Comparison of ENCODE assay signal across 9 cellular contexts in genomic region chr10:103969436-103969835, GRCh38. TPM values are rescaled to one million over a fixed set of nuclear protein-coding genes. Genes with fewer than 3 reads are reported as not detected.
A peak's percentile ranks its signal among the peaks of the same experiment; 100 is the strongest.
DNase-seq lines count a peak whose midpoint lies in the region; ATAC-seq and TF ChIP-seq lines count a peak whose summit lies in the region.
"Had no signal": no experiment of that assay in that cellular context is flagged by ENCODE, and none has a peak within 500 bp of the region (broad histone marks: within the 10 kb centered on the region; RNA-seq: fewer than 3 reads in every experiment).

No MANE protein-coding gene starts in this region.

- no peaks in the 10 kb centered on the region for H4K20me1 ChIP-seq in mammary epithelial cell (ENCODE audit: insufficient read depth, low read length)

- in situ Hi-C loops in mammary epithelial cell (cut with MboI; ENCODE audit: low sequenced_read_pairs in 2 of 2), result loop anchor here (5.0 to 10.0 kb wide), 2 partner anchors 55 to 77 kb away; partner anchors contain the start of gene STN1 (in 1 of the 2)

- peak overlapping the region; percentile 72 for H3K27ac ChIP-seq in mammary epithelial cell (ENCODE audit: insufficient read depth, low read depth, low read length)

- peak overlapping the region; percentile 91 for H3K4me2 ChIP-seq in mammary epithelial cell (ENCODE audit: insufficient read depth, low read depth, low read length)

- H3K79me2 ChIP-seq in mammary epithelial cell (ENCODE audit: insufficient read depth, low read length), result peaks cover 83% of the 10 kb centered on the region

- H3K4me3 ChIP-seq in AG04449 (ENCODE audit: low read depth, low read length) (peak overlapping the region; percentile 23), mammary epithelial cell (replicated peaks in 1 of 3; ENCODE audit: insufficient read depth in 1 of 3, low read depth in 2 of 3, low read length in 3 of 3) (peak overlapping the region; percentile 69 to 99 (median 97)), mucosa of stomach (ENCODE audit: low read length) (peak overlapping the region; percentile 66)

- H3K36me3 ChIP-seq in mammary epithelial cell (ENCODE audit: insufficient read depth, low read length), result no peaks in the 10 kb centered on the region
- H3K36me3 ChIP-seq in mucosa of stomach (ENCODE audit: control insufficient read depth, insufficient read depth, low read length), result no peaks in the 10 kb centered on the region

- TF ChIP-seq CTCF in AG04449 (IDR thresholded peaks at IDR 0.05; ENCODE audit: insufficient read depth, low read length, missing control alignments) (no peak), mammary epithelial cell (conservative IDR thresholded peaks at IDR 0.05 in 1 of 2, IDR thresholded peaks at IDR 0.05 in 1 of 2; ENCODE audit: extremely low read depth in 1 of 2, insufficient read depth in 1 of 2, low read depth in 1 of 2, low read length in 2 of 2) (no peak)

- WGBS in mammary epithelial cell (ENCODE audit: low coverage, missing lambda C conversion rate), result 1% methylated on average over 4 of the region's 4 CpGs

- dilution Hi-C loops in mammary epithelial cell (cut with HindIII; ENCODE audit: low sequenced_read_pairs), result no loop called here

- H3K9ac ChIP-seq in mammary epithelial cell (ENCODE audit: insufficient read depth, low read length), result peak overlapping the region; percentile 72
- H3K9ac ChIP-seq in mucosa of stomach (ENCODE audit: low read length), result peak overlapping the region; percentile 99

- POLR2A ChIA-PET in AG04449 (lab: Yijun Ruan, JAX), result no interaction called here

- CTCF ChIA-PET in AG04449 (lab: Yijun Ruan, JAX) (interaction anchor here (0.6 to 2.1 kb wide), 2 partner anchors 9 to 146 kb away, joined by 3 to 5 read pairs; no protein-coding TSS in a partner anchor), mammary epithelial cell (lab: Charles Lee; ENCODE audit: low non-redundant PET) (no interaction called here)

- H3K27me3 ChIP-seq in mammary epithelial cell (ENCODE audit: insufficient read depth, low read length), result no peaks in the 10 kb centered on the region
- H3K27me3 ChIP-seq in mucosa of stomach (ENCODE audit: control insufficient read depth, insufficient read depth, low read length), result no peaks in the 10 kb centered on the region

- no peaks in the 10 kb centered on the region for H3K9me3 ChIP-seq in mammary epithelial cell (replicated peaks; ENCODE audit: insufficient read depth, low read length)
- no peaks in the 10 kb centered on the region for H3K9me3 ChIP-seq in mucosa of stomach (ENCODE audit: control insufficient read depth, low read length)

- H2AFZ ChIP-seq in mammary epithelial cell (ENCODE audit: low read depth, low read length), result no peak overlapping the region

- no peak for DNase-seq in AG04449 (ENCODE audit: low read depth, low spot score)
- DNase-seq in HT-29 (ENCODE audit: low spot score), result peak; percentile 34
- DNase-seq in mammary epithelial cell, result peak; percentile 14
- DNase-seq in NCI-H2107 (lab: John Stamatoyannopoulos, UW), result no peak
- DNase-seq in NCI-H526 (lab: John Stamatoyannopoulos, UW), result no peak
- DNase-seq: stimulated activated CD4-positive, alpha-beta T cell treated with anti-CD3 and anti-CD28 coated beads, Interleukin-2, amount 100 ng/mL, for 48 hours had no signal

- intact Hi-C loops in mammary epithelial cell (cut with micrococcal nuclease), result loop anchor here (5.0 kb wide), 1 partner anchor 153 kb away; the partner anchor contains the start of gene SFR1

- no TSS peak for BruUV-seq in mammary epithelial cell (replicated peaks; lab: Mats Ljungman, UMichigan)

- H3K4me1 ChIP-seq in mammary epithelial cell (ENCODE audit: insufficient read depth, low read length) (peaks cover 15% of the 10 kb centered on the region), mucosa of stomach (ENCODE audit: control insufficient read depth, insufficient read depth, low read length) (no peaks in the 10 kb centered on the region)

- no peak for ATAC-seq in GM19467 (IDR thresholded peaks at IDR 0.05; ENCODE audit: unreplicated experiment)
- no peak for ATAC-seq in GM19351 (IDR thresholded peaks at IDR 0.05; ENCODE audit: unreplicated experiment)

RNA-seq across cellular contexts. Expression of gene SLK, which starts 2.5 kb away (rescaled TPM):
- 15.1 and 16.1 TPM in 2 replicates for total RNA-seq in HT-29 (2014; rRNA removed; shearing (Covaris generic))
- total RNA-seq in mammary epithelial cell, result 10 to 100 TPM; 79.5 to 85.0 TPM
- polyA plus RNA-seq in mammary epithelial cell, result 16.3 TPM
- 37.4 TPM for polyA minus RNA-seq in mammary epithelial cell

RNA-seq across cellular contexts. Expression of gene STN1, which starts 51.5 kb away (rescaled TPM):
- 18.3 and 20.0 TPM in 2 replicates for total RNA-seq in HT-29 (2014; rRNA removed; shearing (Covaris generic))
- 10 to 100 TPM; 42.6 to 65.0 TPM for total RNA-seq in mammary epithelial cell
- polyA plus RNA-seq in mammary epithelial cell, result 50.1 TPM
- 25.7 TPM for polyA minus RNA-seq in mammary epithelial cell

Comparison
In these comparisons a context has a peak if more than half of its experiments do, and no peak if none do; other contexts are left out.
1. DNase-seq: peak in HT-29 (single experiment) and mammary epithelial cell (single experiment); none in AG04449 (single experiment), NCI-H2107 (single experiment) and NCI-H526 (0 of 2).
2. H3K4me3 ChIP-seq: peak in every context shown above with its lines; median percentile 97 in mammary epithelial cell; 66 in mucosa of stomach; 23 in AG04449.